Comparison of ENCODE assay signal across 1 cellular context in genomic region chr16:21260870-21261791, GRCh38.
TF ChIP-seq lines count a peak whose summit lies in the region.

No MANE protein-coding gene starts in this region.

TF ChIP-seq in HEK293, 187 proteins besides CTCF, POLR2A, EP300 and RAD21 (continued from another document):
- TF ChIP-seq, protein P1, sequence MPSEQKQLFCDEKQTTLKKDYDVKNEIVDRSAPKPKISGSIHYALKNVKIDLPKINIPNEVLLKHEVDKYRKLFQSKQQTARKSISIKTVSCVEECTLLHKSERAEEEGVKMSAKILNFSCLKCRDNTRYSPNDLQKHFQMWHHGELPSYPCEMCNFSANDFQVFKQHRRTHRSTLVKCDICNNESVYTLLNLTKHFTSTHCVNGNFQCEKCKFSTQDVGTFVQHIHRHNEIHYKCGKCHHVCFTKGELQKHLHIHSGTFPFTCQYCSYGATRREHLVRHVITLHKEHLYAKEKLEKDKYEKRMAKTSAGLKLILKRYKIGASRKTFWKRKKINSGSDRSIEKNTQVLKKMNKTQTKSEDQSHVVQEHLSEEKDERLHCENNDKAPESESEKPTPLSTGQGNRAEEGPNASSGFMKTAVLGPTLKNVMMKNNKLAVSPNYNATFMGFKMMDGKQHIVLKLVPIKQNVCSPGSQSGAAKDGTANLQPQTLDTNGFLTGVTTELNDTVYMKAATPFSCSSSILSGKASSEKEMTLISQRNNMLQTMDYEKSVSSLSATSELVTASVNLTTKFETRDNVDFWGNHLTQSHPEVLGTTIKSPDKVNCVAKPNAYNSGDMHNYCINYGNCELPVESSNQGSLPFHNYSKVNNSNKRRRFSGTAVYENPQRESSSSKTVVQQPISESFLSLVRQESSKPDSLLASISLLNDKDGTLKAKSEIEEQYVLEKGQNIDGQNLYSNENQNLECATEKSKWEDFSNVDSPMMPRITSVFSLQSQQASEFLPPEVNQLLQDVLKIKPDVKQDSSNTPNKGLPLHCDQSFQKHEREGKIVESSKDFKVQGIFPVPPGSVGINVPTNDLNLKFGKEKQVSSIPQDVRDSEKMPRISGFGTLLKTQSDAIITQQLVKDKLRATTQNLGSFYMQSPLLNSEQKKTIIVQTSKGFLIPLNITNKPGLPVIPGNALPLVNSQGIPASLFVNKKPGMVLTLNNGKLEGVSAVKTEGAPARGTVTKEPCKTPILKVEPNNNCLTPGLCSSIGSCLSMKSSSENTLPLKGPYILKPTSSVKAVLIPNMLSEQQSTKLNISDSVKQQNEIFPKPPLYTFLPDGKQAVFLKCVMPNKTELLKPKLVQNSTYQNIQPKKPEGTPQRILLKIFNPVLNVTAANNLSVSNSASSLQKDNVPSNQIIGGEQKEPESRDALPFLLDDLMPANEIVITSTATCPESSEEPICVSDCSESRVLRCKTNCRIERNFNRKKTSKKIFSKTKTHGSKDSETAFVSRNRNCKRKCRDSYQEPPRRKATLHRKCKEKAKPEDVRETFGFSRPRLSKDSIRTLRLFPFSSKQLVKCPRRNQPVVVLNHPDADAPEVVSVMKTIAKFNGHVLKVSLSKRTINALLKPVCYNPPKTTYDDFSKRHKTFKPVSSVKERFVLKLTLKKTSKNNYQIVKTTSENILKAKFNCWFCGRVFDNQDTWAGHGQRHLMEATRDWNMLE (tag by site-specific recombination; conservative IDR thresholded peaks at IDR 0.05; ENCODE audit: low read depth): no peak
- TF ChIP-seq, protein P2, sequence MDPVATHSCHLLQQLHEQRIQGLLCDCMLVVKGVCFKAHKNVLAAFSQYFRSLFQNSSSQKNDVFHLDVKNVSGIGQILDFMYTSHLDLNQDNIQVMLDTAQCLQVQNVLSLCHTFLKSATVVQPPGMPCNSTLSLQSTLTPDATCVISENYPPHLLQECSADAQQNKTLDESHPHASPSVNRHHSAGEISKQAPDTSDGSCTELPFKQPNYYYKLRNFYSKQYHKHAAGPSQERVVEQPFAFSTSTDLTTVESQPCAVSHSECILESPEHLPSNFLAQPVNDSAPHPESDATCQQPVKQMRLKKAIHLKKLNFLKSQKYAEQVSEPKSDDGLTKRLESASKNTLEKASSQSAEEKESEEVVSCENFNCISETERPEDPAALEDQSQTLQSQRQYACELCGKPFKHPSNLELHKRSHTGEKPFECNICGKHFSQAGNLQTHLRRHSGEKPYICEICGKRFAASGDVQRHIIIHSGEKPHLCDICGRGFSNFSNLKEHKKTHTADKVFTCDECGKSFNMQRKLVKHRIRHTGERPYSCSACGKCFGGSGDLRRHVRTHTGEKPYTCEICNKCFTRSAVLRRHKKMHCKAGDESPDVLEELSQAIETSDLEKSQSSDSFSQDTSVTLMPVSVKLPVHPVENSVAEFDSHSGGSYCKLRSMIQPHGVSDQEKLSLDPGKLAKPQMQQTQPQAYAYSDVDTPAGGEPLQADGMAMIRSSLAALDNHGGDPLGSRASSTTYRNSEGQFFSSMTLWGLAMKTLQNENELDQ (tag by site-specific recombination; IDR thresholded peaks at IDR 0.05; ENCODE audit: low read depth): no peak
- TF ChIP-seq ZBTB48 (tag by site-specific recombination; IDR thresholded peaks at IDR 0.05) (peak; percentile 67; the same call in 1 of the 2 replicates), OSR2 (tag by site-specific recombination; IDR thresholded peaks at IDR 0.05) (no peak)
TF ChIP-seq in HEK293: peak in this region for 3.
